16 cellular contexts compared by ENCODE assay signal in the genomic region with DNA sequence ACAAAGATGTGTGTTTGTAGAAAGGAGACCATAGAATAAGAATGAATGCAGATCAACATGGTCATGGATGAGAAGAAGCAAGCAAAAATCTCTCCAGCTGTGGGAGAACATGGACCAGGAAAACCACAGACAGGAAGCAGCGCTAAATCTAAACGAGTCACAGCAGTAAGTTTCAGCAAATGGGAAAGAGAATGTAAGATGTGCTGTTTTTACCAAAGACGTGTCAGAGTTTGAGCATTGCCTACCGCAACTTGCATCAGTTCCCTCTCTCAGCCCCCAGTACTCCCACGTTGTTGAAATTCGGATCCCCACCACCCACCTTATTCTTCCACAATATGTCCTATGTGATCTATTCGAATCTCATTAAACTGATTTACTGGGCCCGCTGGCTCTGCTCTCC. TPM values are rescaled to one million over a fixed set of nuclear protein-coding genes. Genes with fewer than 3 reads are reported as not detected.
A peak's percentile ranks its signal among the peaks of the same experiment; 100 is the strongest.
DNase-seq lines count a peak whose midpoint lies in the region; TF ChIP-seq lines count a peak whose summit lies in the region.
"Had no signal": no experiment of that assay in that cellular context is flagged by ENCODE, and none has a peak within 500 bp of the region (broad histone marks: within the 10 kb centered on the region; RNA-seq: fewer than 3 reads in every experiment).

No MANE protein-coding gene starts in this region.

- WGBS in H9 (ENCODE audit: extremely low coverage, insufficient read length, low lambda C conversion rate): no CpG with 5 or more reads among the region's 8 CpGs

- no peak overlapping the region for H4K91ac ChIP-seq in H9 (ENCODE audit: insufficient read length, low read depth, low read length)

- no peak for TF ChIP-seq CTCF in H9 (conservative IDR thresholded peaks at IDR 0.05)
- TF ChIP-seq CTCF in osteoblast (IDR thresholded peaks at IDR 0.05; ENCODE audit: extremely low read depth, low read depth, low read length): no peak
- no peak for TF ChIP-seq CTCF in RWPE1 (conservative IDR thresholded peaks at IDR 0.05; ENCODE audit: low read depth)

- H3K36me3 ChIP-seq in adipocyte (ENCODE audit: control insufficient read depth, insufficient read depth, low read length, severe bottlenecking): no peaks in the 10 kb centered on the region
- H3K36me3 ChIP-seq in osteoblast (ENCODE audit: insufficient read depth, low read length): no peaks in the 10 kb centered on the region
- H3K36me3 ChIP-seq: colonic mucosa, left ventricle myocardium inferior had no signal

- H3K27ac ChIP-seq in H9 (ENCODE audit: insufficient read length, low read depth, low read length) (no peak overlapping the region), osteoblast (ENCODE audit: low read depth, low read length) (peak overlapping the region; percentile 17), RWPE1 (no peak overlapping the region)
- H3K27ac ChIP-seq: colonic mucosa, left ventricle myocardium inferior had no signal

- no peak overlapping the region for H3K4me3 Mint-ChIP-seq in H9
- H3K4me3 Mint-ChIP-seq: activated T-cell treated with anti-CD3 and anti-CD28 coated beads, Interleukin-2, amount 50 U/mL, for 24 hours; CD8-positive, alpha-beta T cell had no signal

- no peaks in the 10 kb centered on the region for H3K79me1 ChIP-seq in H9 (ENCODE audit: insufficient read depth, low read depth, low read length, poor library complexity, severe bottlenecking)

- no peak overlapping the region for H2BK15ac ChIP-seq in H9 (ENCODE audit: low read depth, low read length)

- H3K27me3 Mint-ChIP-seq in H9 (ENCODE audit: low read depth): peaks cover 2% of the 10 kb centered on the region; the same call in 1 of the 2 replicates

- H3K27ac Mint-ChIP-seq in H9: no peak overlapping the region; a peak in 1 of 7 replicates
- H3K27ac Mint-ChIP-seq: activated T-cell treated with anti-CD3 and anti-CD28 coated beads, Interleukin-2, amount 50 U/mL, for 24 hours; CD8-positive, alpha-beta T cell had no signal

- H2BK5ac ChIP-seq in H9 (ENCODE audit: insufficient read length, low read length): no peak overlapping the region

- H3K4me3 ChIP-seq in adipocyte (ENCODE audit: low read length): peak overlapping the region; percentile 75
- peak overlapping the region; percentile 51 for H3K4me3 ChIP-seq in osteoblast (ENCODE audit: insufficient read depth, low read length)
- H3K4me3 ChIP-seq: colonic mucosa, left ventricle myocardium inferior had no signal

- DNase-seq in EL: peak; percentile 50
- no peak for DNase-seq in H9
- DNase-seq in adipocyte (ENCODE audit: low read depth): no peak
- DNase-seq in osteoblast (ENCODE audit: insufficient read length, low spot score, missing footprints): no peak
- DNase-seq in RWPE1 (ENCODE audit: low spot score): no peak
- DNase-seq in globus pallidus (ENCODE audit: low spot score): no peak
- DNase-seq in NCI-H187 treated with DMSO at 0.1 percent for 48 hours (lab: John Stamatoyannopoulos, UW): no peak
- DNase-seq: activated T-cell treated with anti-CD3 and anti-CD28 coated beads, Interleukin-2, amount 50 U/mL, for 24 hours; amygdala; CD8-positive, alpha-beta T cell; colonic mucosa; left ventricle myocardium inferior; MM.1S; naive thymus-derived CD8-positive, alpha-beta T cell; NCI-H2171 treated with DMSO at 0.1 percent for 48 hours; stimulated activated CD4-positive, alpha-beta T cell treated with anti-CD3 and anti-CD28 coated beads, Interleukin-4, amount 100 ng/mL, for 24 hours had no signal

- H3K36me3 Mint-ChIP-seq in H9 (ENCODE audit: insufficient read depth in 1 of 3, low read depth in 3 of 3): no peaks in the 10 kb centered on the region
- H3K36me3 Mint-ChIP-seq: CD8-positive, alpha-beta T cell; naive thymus-derived CD8-positive, alpha-beta T cell had no signal

- H4K5ac ChIP-seq in H9 (ENCODE audit: insufficient read length, low read depth, low read length): no peak overlapping the region

- no peak overlapping the region for H3K14ac ChIP-seq in H9 (ENCODE audit: insufficient read depth, low read length)

- H2BK120ac ChIP-seq in H9 (ENCODE audit: low read depth, low read length, poor library complexity, severe bottlenecking): no peak overlapping the region

- no peak overlapping the region for H3T11ph ChIP-seq in H9 (ENCODE audit: low read length)

- no peak overlapping the region for H3K56ac ChIP-seq in H9 (ENCODE audit: insufficient read length, low read depth, low read length)

- H4K8ac ChIP-seq in H9 (replicated peaks; ENCODE audit: insufficient read length, low read depth, low read length): no peak overlapping the region

- H3K4me1 Mint-ChIP-seq in H9: peaks cover 18 to 19% of the 10 kb centered on the region in 2 experiments

- H3K9ac ChIP-seq in H9 (ENCODE audit: extremely low read depth, insufficient read length, low read length) (no peak overlapping the region), adipocyte (ENCODE audit: low read length) (peak overlapping the region; percentile 57)

- no peak overlapping the region for H3K23ac ChIP-seq in H9 (ENCODE audit: insufficient read length, low read depth, low read length)

- POLR2A ChIA-PET in RWPE1 (lab: Yijun Ruan, JAX; ENCODE audit: low non-redundant PET): no interaction called here

- no peaks in the 10 kb centered on the region for H4K20me1 ChIP-seq in H9 (ENCODE audit: control insufficient read depth, insufficient read depth, insufficient read length)
- H4K20me1 ChIP-seq in osteoblast (ENCODE audit: insufficient read depth, low read length): no peaks in the 10 kb centered on the region

- no peak overlapping the region for H2BK12ac ChIP-seq in H9 (ENCODE audit: insufficient read length, low read depth, low read length)

- H3K9me3 Mint-ChIP-seq in H9: no peaks in the 10 kb centered on the region; a peak in 1 of 5 replicates
- H3K9me3 Mint-ChIP-seq: activated T-cell treated with anti-CD3 and anti-CD28 coated beads, Interleukin-2, amount 50 U/mL, for 24 hours; CD8-positive, alpha-beta T cell; naive thymus-derived CD8-positive, alpha-beta T cell had no signal

- H3K79me2 ChIP-seq in H9 (ENCODE audit: insufficient read depth, low read length): no peaks in the 10 kb centered on the region
- H3K79me2 ChIP-seq in osteoblast (ENCODE audit: insufficient read depth, low read length): no peaks in the 10 kb centered on the region

- H2AFZ ChIP-seq in H9 (ENCODE audit: low read length) (peak overlapping the region; percentile 45), osteoblast (ENCODE audit: low read length) (peak overlapping the region; percentile 72)

- no peak overlapping the region for H2AK5ac ChIP-seq in H9 (ENCODE audit: insufficient read length, low read length)

- no peak overlapping the region for H3K18ac ChIP-seq in H9 (ENCODE audit: insufficient read length, low read depth, low read length)

- H3K4me1 ChIP-seq in H9 (ENCODE audit: insufficient read depth, low read length) (peaks cover 3% of the 10 kb centered on the region; the same call in 1 of the 2 replicates), adipocyte (ENCODE audit: control insufficient read depth, insufficient read depth, low read length) (peaks cover 24% of the 10 kb centered on the region), osteoblast (ENCODE audit: insufficient read depth, low read length) (peaks cover 12% of the 10 kb centered on the region)
- H3K4me1 ChIP-seq: colonic mucosa, left ventricle myocardium inferior had no signal

- H3K9me3 ChIP-seq in H9 (ENCODE audit: control insufficient read depth, low read depth, low read length) (no peaks in the 10 kb centered on the region), adipocyte (ENCODE audit: control insufficient read depth, low read length) (no peaks in the 10 kb centered on the region), osteoblast (ENCODE audit: low read depth, low read length) (no peaks in the 10 kb centered on the region)
- H3K9me3 ChIP-seq: colonic mucosa, left ventricle myocardium inferior had no signal

- no peak overlapping the region for H3K4me2 ChIP-seq in H9 (ENCODE audit: insufficient read depth, insufficient read length, low read length)
- peak overlapping the region; percentile 80 for H3K4me2 ChIP-seq in osteoblast (ENCODE audit: insufficient read depth, low read length)

- CTCF ChIA-PET in RWPE1 (lab: Yijun Ruan, JAX): no interaction called here

- no peak overlapping the region for H3K4ac ChIP-seq in H9 (ENCODE audit: low read depth, low read length)

- no peak overlapping the region for H2BK20ac ChIP-seq in H9 (ENCODE audit: low read depth, low read length, poor library complexity, severe bottlenecking)

- no peaks in the 10 kb centered on the region for H3K27me3 ChIP-seq in H9 (ENCODE audit: insufficient read depth, low read length)
- H3K27me3 ChIP-seq in adipocyte (replicated peaks; ENCODE audit: control insufficient read depth, insufficient read depth, low read length): no peaks in the 10 kb centered on the region
- H3K27me3 ChIP-seq in osteoblast (ENCODE audit: insufficient read depth, low read length): no peaks in the 10 kb centered on the region
- H3K27me3 ChIP-seq: colonic mucosa had no signal

- no peaks in the 10 kb centered on the region for H3K23me2 ChIP-seq in H9 (ENCODE audit: insufficient read length, low read depth, low read length, poor library complexity, severe bottlenecking)

RNA-seq across cellular contexts. Expression of a gene that starts 59.4 kb away (rescaled TPM):
- total RNA-seq in H9 (2021) (2.3 and 2.9 TPM in 2 replicates), osteoblast (1.8 and 2.5 TPM in 2 replicates)
